ENCODE assay signal across 7 cellular contexts in genomic region chr11:47395225-47396048, GRCh38. TPM values are rescaled to one million over a fixed set of nuclear protein-coding genes. Genes with fewer than 3 reads are reported as not detected.
DNase-seq lines count a peak whose midpoint lies in the region; ATAC-seq lines count a peak whose summit lies in the region.
"Had no signal": no experiment of that assay in that cellular context is flagged by ENCODE, and none has a peak within 500 bp of the region (broad histone marks: within the 10 kb centered on the region; RNA-seq: fewer than 3 reads in every experiment).

No MANE protein-coding gene starts in this region.

- no peaks in the 10 kb centered on the region for H3K27me3 Mint-ChIP-seq in activated CD8-positive, alpha-beta T cell treated with anti-CD3 and anti-CD28 coated beads, Interleukin-2, amount 10 ng/mL, durations not matched to agents 7 days and 5 days (ENCODE audit: low read depth)
- H3K27me3 Mint-ChIP-seq in naive B cell = no peaks in the 10 kb centered on the region

- DNase-seq in GDM1 (lab: John Stamatoyannopoulos, UW) = peak; percentile 32
- DNase-seq in activated CD8-positive, alpha-beta T cell treated with anti-CD3 and anti-CD28 coated beads, Interleukin-2, amount 10 ng/mL, durations not matched to agents 7 days and 5 days = no peak
- DNase-seq in naive B cell = no peak
- DNase-seq in HK-2 (ENCODE audit: unreplicated experiment) = no peak
- DNase-seq in NCI-H2029 (lab: John Stamatoyannopoulos, UW) = no peak

- CTCF ChIA-PET in activated CD8-positive, alpha-beta T cell treated with anti-CD3 and anti-CD28 coated beads, Interleukin-2, amount 10 ng/mL, durations not matched to agents 7 days and 5 days (lab: Charles Lee) = interaction anchor here (1.7 to 3.3 kb wide), 3 partner anchors 17 to 219 kb away, joined by 4 to 22 read pairs (median 20); partner anchors contain the start of gene ARFGAP2

- no peak overlapping the region for H3K4me3 Mint-ChIP-seq in activated CD8-positive, alpha-beta T cell treated with anti-CD3 and anti-CD28 coated beads, Interleukin-2, amount 10 ng/mL, durations not matched to agents 7 days and 5 days
- peak overlapping the region; percentile 76 to 95 (median 88) for H3K4me3 Mint-ChIP-seq in naive B cell
- H3K4me3 Mint-ChIP-seq: nephron had no signal

- H3K9me3 Mint-ChIP-seq in activated CD8-positive, alpha-beta T cell treated with anti-CD3 and anti-CD28 coated beads, Interleukin-2, amount 10 ng/mL, durations not matched to agents 7 days and 5 days (ENCODE audit: insufficient read depth) = no peaks in the 10 kb centered on the region
- H3K9me3 Mint-ChIP-seq in naive B cell = no peaks in the 10 kb centered on the region
- H3K9me3 Mint-ChIP-seq: nephron had no signal

- no peaks in the 10 kb centered on the region for H3K36me3 Mint-ChIP-seq in activated CD8-positive, alpha-beta T cell treated with anti-CD3 and anti-CD28 coated beads, Interleukin-2, amount 10 ng/mL, durations not matched to agents 7 days and 5 days (ENCODE audit: low read depth)
- no peaks in the 10 kb centered on the region for H3K36me3 Mint-ChIP-seq in naive B cell

- POLR2A ChIA-PET in activated CD8-positive, alpha-beta T cell treated with anti-CD3 and anti-CD28 coated beads, Interleukin-2, amount 10 ng/mL, durations not matched to agents 7 days and 5 days (lab: Charles Lee) = interaction anchor here (0.9 to 1.4 kb wide), 4 partner anchors 9 to 244 kb away, joined by 3 to 4 read pairs (median 3); no protein-coding TSS in a partner anchor

- H3K27ac Mint-ChIP-seq in activated CD8-positive, alpha-beta T cell treated with anti-CD3 and anti-CD28 coated beads, Interleukin-2, amount 10 ng/mL, durations not matched to agents 7 days and 5 days = peak overlapping the region; percentile 93
- peak overlapping the region; percentile 86 to 97 (median 96) for H3K27ac Mint-ChIP-seq in naive B cell

- H3K4me1 Mint-ChIP-seq in activated CD8-positive, alpha-beta T cell treated with anti-CD3 and anti-CD28 coated beads, Interleukin-2, amount 10 ng/mL, durations not matched to agents 7 days and 5 days (ENCODE audit: low read depth) = peaks cover 37% of the 10 kb centered on the region
- peaks cover 51 to 73% (median 71%) of the 10 kb centered on the region in 3 donors for H3K4me1 Mint-ChIP-seq in naive B cell

- ATAC-seq in activated CD8-positive, alpha-beta T cell treated with anti-CD3 and anti-CD28 coated beads, Interleukin-2, amount 10 ng/mL, durations not matched to agents 7 days and 5 days = no peak
- ATAC-seq in naive B cell (ENCODE audit: low read depth in 2 of 2) (no peak), HG03521 (IDR thresholded peaks at IDR 0.05; ENCODE audit: unreplicated experiment) (no peak)

RNA-seq across cellular contexts. Expression of gene SLC39A13, which starts 13.0 kb away (rescaled TPM):
- total RNA-seq in activated CD8-positive, alpha-beta T cell treated with anti-CD3 and anti-CD28 coated beads, Interleukin-2, amount 10 ng/mL, durations not matched to agents 7 days and 5 days = 10 to 100 TPM; 19.2 to 20.0 TPM
- 10 to 100 TPM in 5 of 6 donors, 1 to 10 TPM in 1; 7.5 to 21.9 (median 17.2) TPM for polyA plus RNA-seq in naive B cell (ENCODE audit: low read depth in 6 of 6)

RNA-seq across cellular contexts. Expression of gene SPI1, which starts 17.1 kb away (rescaled TPM):
- not detected for total RNA-seq in activated CD8-positive, alpha-beta T cell treated with anti-CD3 and anti-CD28 coated beads, Interleukin-2, amount 10 ng/mL, durations not matched to agents 7 days and 5 days
- 10 to 100 TPM; 42.8 to 74.6 (median 51.7) TPM for polyA plus RNA-seq in naive B cell (ENCODE audit: low read depth in 6 of 6)

RNA-seq across cellular contexts. Expression of gene PSMC3, which starts 30.8 kb away (rescaled TPM):
- total RNA-seq in activated CD8-positive, alpha-beta T cell treated with anti-CD3 and anti-CD28 coated beads, Interleukin-2, amount 10 ng/mL, durations not matched to agents 7 days and 5 days = 100 to 1,000 TPM; 179 TPM
- 100 to 1,000 TPM in 2 of 6 donors, 10 to 100 TPM in 4; 78.6 to 109 (median 95.1) TPM for polyA plus RNA-seq in naive B cell (ENCODE audit: low read depth in 6 of 6)

RNA-seq across cellular contexts. Expression of gene MYBPC3, which starts 42.9 kb away (rescaled TPM):
- total RNA-seq in activated CD8-positive, alpha-beta T cell treated with anti-CD3 and anti-CD28 coated beads, Interleukin-2, amount 10 ng/mL, durations not matched to agents 7 days and 5 days = not detected
- not detected for polyA plus RNA-seq in naive B cell (ENCODE audit: low read depth in 6 of 6)

RNA-seq across cellular contexts. Expression of gene RAPSN, which starts 53.5 kb away (rescaled TPM):
- 1 to 10 TPM in 1 of 2 experiments, under 1 TPM in 1; 0.45 to 1.2 TPM for total RNA-seq in activated CD8-positive, alpha-beta T cell treated with anti-CD3 and anti-CD28 coated beads, Interleukin-2, amount 10 ng/mL, durations not matched to agents 7 days and 5 days
- not detected for polyA plus RNA-seq in naive B cell (ENCODE audit: low read depth in 6 of 6)
